Comparison of ENCODE assay signal across 27 cellular contexts in genomic region chr3:162498626-162499025, GRCh38.
"Had no signal": no experiment of that assay in that cellular context is flagged by ENCODE, and none has a peak within 500 bp of the region (broad histone marks: within the 10 kb centered on the region; RNA-seq: fewer than 3 reads in every experiment).

No MANE protein-coding gene starts in this region.

- H3K27ac ChIP-seq: stomach, suprapubic skin, testis, thoracic aorta, thyroid gland, tibial artery, tibial nerve, transverse colon, upper lobe of left lung, upper lobe of right lung, uterus, vagina had no signal

- ATAC-seq: stimulated activated effector memory CD8-positive, alpha-beta T cell treated with anti-CD3 and anti-CD28 coated beads, Interleukin-12 subunit alpha, Interleukin-12 subunit beta, amount 100 ng/mL, for 72 hours; stimulated activated memory B cell treated with anti-CD40 and anti-IgM and Interleukin-4, amounts not matched to agents 10 μg/mL and 1 μg/mL and 100 μg/mL, for 72 hours; stimulated activated naive B cell treated with anti-CD40 and anti-IgM and Interleukin-4, amounts not matched to agents 10 μg/mL and 1 μg/mL and 100 μg/mL, for 72 hours; stimulated activated naive CD8-positive, alpha-beta T cell treated with anti-CD3 and anti-CD28 coated beads, Interleukin-15, amount 100 ng/mL, for 72 hours; stimulated activated naive CD8-positive, alpha-beta T cell treated with anti-CD3 and anti-CD28 coated beads, Interleukin-15, Interleukin-2, amounts not matched to agents 100 U/mL and 50 U/mL, for 24 hours; upper lobe of right lung had no signal

- H3K36me3 ChIP-seq: stomach, suprapubic skin, thoracic aorta, thyroid gland, tibial artery, tibial nerve, transverse colon, upper lobe of left lung, upper lobe of right lung, uterus, vagina had no signal

- FAIRE-seq: urothelium cell line had no signal

- H3K4me1 ChIP-seq: stomach, suprapubic skin, testis, thyroid gland, tibial artery, tibial nerve, transverse colon, upper lobe of left lung, upper lobe of right lung, uterus, vagina had no signal

- H3K9me3 ChIP-seq: suprapubic skin, testis, thoracic aorta, thyroid gland, tibial artery, transverse colon, upper lobe of left lung, upper lobe of right lung, uterus, vagina had no signal

- H3K4me3 ChIP-seq: stomach, suprapubic skin, testis, thoracic aorta, thyroid gland, tibial artery, tibial nerve, transverse colon, upper lobe of left lung, upper lobe of right lung, uterus, vagina had no signal

- DNase-seq: stimulated activated CD4-positive, alpha-beta T cell treated with anti-CD3 and anti-CD28 coated beads, Interleukin-2, amount 100 ng/mL, for 48 hours; stimulated activated CD4-positive, alpha-beta T cell treated with anti-CD3 and anti-CD28 coated beads, Interleukin-4, amount 100 ng/mL, for 1 hour; stimulated activated CD4-positive, alpha-beta T cell treated with anti-CD3 and anti-CD28 coated beads, Interleukin-4, amount 100 ng/mL, for 24 hours; stimulated activated CD4-positive, alpha-beta T cell treated with anti-CD3 and anti-CD28 coated beads, Interleukin-4, amount 100 ng/mL, for 4 hours; stimulated activated CD8-positive, alpha-beta memory T cell treated with anti-CD3 and anti-CD28 coated beads, Interleukin-4, amount 100 ng/mL, for 48 hours; stimulated activated naive B cell treated with anti-CD40 and anti-IgM and Interleukin-4, amounts not matched to agents 10 μg/mL and 1 μg/mL and 100 μg/mL, for 72 hours; stimulated activated naive CD4-positive, alpha-beta T cell; stimulated activated naive CD4-positive, alpha-beta T cell treated with Interleukin-2 at 50 U/mL for 16 hours; stimulated activated naive CD8-positive, alpha-beta T cell treated with anti-CD3 and anti-CD28 coated beads, Interleukin-15, amount 100 ng/mL, for 72 hours; stimulated activated naive CD8-positive, alpha-beta T cell treated with anti-CD3 and anti-CD28 coated beads, Interleukin-15, Interleukin-2, amounts not matched to agents 100 U/mL and 50 U/mL, for 24 hours; stomach; substantia nigra; testis; thyroid gland; tibial artery; transverse colon; trophoblast cell; upper lobe of left lung; upper lobe of right lung; uterus had no signal

- H3K27me3 ChIP-seq: stomach, suprapubic skin, testis, thyroid gland, tibial artery, tibial nerve, transverse colon, upper lobe of left lung, upper lobe of right lung, uterus, vagina had no signal
